ENCODE assay signal across 8 cellular contexts in genomic region chr5:133247881-133248642, GRCh38.
DNase-seq lines count a peak whose midpoint lies in the region; FAIRE-seq and TF ChIP-seq lines count a peak whose summit lies in the region.
"Had no signal": no experiment of that assay in that cellular context is flagged by ENCODE, and none has a peak within 500 bp of the region (broad histone marks: within the 10 kb centered on the region; RNA-seq: fewer than 3 reads in every experiment).

No MANE protein-coding gene starts in this region.

- peaks cover 6% of the 10 kb centered on the region for H3K36me3 Mint-ChIP-seq in glutamatergic neuron (ENCODE audit: unreplicated experiment)

- TF ChIP-seq CTCF in glutamatergic neuron (IDR thresholded peaks at IDR 0.05; ENCODE audit: partially characterized antibody, unreplicated experiment) = peak; percentile 11

- no peak overlapping the region for H3K4me3 Mint-ChIP-seq in glutamatergic neuron (ENCODE audit: unreplicated experiment)

- FAIRE-seq in small intestine (lab: Jason Lieb, UNC) = no peak

- DNase-seq in H7 (peak; percentile 88), RPMI8226 (peak; percentile 47), glutamatergic neuron (no peak), small intestine (peak; percentile 25), NCI-H1417 treated with DMSO at 0.1 percent for 48 hours (lab: John Stamatoyannopoulos, UW) (no peak), epidermal melanocyte (ENCODE audit: insufficient read length, low spot score) (no peak)
- no peak for DNase-seq in activated T-cell treated with anti-CD3 and anti-CD28 coated beads, Interleukin-2, amount 50 U/mL, for 1 hour

- H3K36me3 ChIP-seq in H7 (replicated peaks; ENCODE audit: control insufficient read depth, insufficient read depth, low read length) = no peaks in the 10 kb centered on the region
- H3K36me3 ChIP-seq in small intestine (ENCODE audit: control insufficient read depth in 2 of 2, insufficient read depth in 2 of 2, low read length in 2 of 2) = no peaks in the 10 kb centered on the region
- H3K36me3 ChIP-seq: thoracic aorta had no signal

- peaks cover 5% of the 10 kb centered on the region for H3K9me3 Mint-ChIP-seq in glutamatergic neuron (ENCODE audit: unreplicated experiment)

- no peak overlapping the region for H3K27ac ChIP-seq in small intestine (ENCODE audit: low read depth in 1 of 2, low read length in 1 of 2)
- H3K27ac ChIP-seq: thoracic aorta had no signal

- no peak overlapping the region for H3K4me3 ChIP-seq in H7 (ENCODE audit: insufficient read depth, low read depth, low read length)
- no peak overlapping the region for H3K4me3 ChIP-seq in small intestine (ENCODE audit: low read depth in 1 of 2, low read length in 2 of 2)
- H3K4me3 ChIP-seq: thoracic aorta had no signal

- no peaks in the 10 kb centered on the region for H3K27me3 ChIP-seq in H7 (ENCODE audit: control insufficient read depth, insufficient read depth, low read length)
- H3K27me3 ChIP-seq in small intestine (ENCODE audit: control insufficient read depth in 2 of 2, insufficient read depth in 2 of 2, low read length in 2 of 2) = no peaks in the 10 kb centered on the region

- H3K27ac Mint-ChIP-seq in glutamatergic neuron (ENCODE audit: unreplicated experiment) = no peak overlapping the region

- no peaks in the 10 kb centered on the region for H3K9me3 ChIP-seq in small intestine (ENCODE audit: control insufficient read depth, low read depth)
- H3K9me3 ChIP-seq: thoracic aorta had no signal

- no peaks in the 10 kb centered on the region for H3K4me1 ChIP-seq in small intestine (ENCODE audit: control insufficient read depth in 2 of 2, insufficient read depth in 1 of 2, low read depth in 1 of 2, low read length in 1 of 2)

- no peaks in the 10 kb centered on the region for H3K27me3 Mint-ChIP-seq in glutamatergic neuron (ENCODE audit: unreplicated experiment)

- 78 to 89% (median 86%) methylated on average over 6 of the region's 6 CpGs for WGBS in small intestine, 3 donors

- peaks cover 6% of the 10 kb centered on the region for H3K4me1 Mint-ChIP-seq in glutamatergic neuron (ENCODE audit: low read depth, unreplicated experiment)

Comparison
In these comparisons a context has a peak if more than half of its experiments do, and no peak if none do; other contexts are left out.
1. DNase-seq: peak in H7 (single experiment), RPMI8226 (single experiment) and small intestine (single experiment); none in glutamatergic neuron (single experiment), NCI-H1417 treated with DMSO at 0.1 percent for 48 hours (single experiment), epidermal melanocyte (single experiment) and activated T-cell treated with anti-CD3 and anti-CD28 coated beads, Interleukin-2, amount 50 U/mL, for 1 hour (single experiment).